In the genomic region with DNA sequence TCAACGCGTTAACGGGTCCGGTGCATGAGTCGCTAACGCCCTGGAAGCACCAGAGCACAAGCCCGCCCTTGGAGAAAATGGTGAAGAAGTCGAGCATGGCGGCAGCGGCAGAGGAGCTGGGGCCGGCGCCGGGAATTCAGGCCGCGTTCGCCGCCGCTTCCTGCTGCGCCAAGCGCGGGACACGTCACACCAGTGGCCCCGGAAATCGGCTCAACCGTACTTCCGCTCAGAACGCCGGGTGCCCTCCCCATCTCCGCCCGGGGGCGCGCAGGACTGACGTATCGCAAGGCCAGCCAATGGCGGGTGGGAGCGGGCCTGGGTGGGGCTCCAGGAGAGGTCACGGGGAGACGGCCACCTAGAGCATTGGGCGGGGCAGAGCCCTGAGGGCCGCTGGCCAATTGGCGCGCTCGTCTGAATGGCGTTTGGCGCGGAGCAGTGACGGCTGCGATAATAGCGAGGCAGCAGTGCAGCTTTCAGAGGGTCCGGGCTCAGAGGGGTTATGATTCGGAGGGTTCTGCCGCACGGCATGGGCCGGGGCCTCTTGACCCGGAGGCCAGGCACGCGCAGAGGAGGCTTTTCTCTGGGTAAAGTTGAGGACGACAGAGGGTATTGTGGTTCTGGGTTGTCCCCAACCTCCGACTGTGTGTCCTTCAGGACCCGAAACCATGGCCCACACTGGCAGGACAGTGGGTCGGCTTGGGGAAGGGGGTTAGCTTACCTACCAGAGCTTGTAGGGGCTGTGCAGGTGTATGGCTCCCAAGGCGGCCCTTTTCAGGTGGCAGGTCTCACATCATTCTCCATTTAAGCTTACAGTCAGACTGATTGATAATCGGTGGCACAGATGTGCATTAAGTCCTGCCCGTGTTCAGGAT, we compare ENCODE assay signal across 1 cellular context.
TF ChIP-seq lines count a peak whose summit lies in the region.

A gene (plus strand): TSS at position 447 of the 872 bp plus-strand sequence. CDS start 53 bp downstream, at position 500.
A gene with protein sequence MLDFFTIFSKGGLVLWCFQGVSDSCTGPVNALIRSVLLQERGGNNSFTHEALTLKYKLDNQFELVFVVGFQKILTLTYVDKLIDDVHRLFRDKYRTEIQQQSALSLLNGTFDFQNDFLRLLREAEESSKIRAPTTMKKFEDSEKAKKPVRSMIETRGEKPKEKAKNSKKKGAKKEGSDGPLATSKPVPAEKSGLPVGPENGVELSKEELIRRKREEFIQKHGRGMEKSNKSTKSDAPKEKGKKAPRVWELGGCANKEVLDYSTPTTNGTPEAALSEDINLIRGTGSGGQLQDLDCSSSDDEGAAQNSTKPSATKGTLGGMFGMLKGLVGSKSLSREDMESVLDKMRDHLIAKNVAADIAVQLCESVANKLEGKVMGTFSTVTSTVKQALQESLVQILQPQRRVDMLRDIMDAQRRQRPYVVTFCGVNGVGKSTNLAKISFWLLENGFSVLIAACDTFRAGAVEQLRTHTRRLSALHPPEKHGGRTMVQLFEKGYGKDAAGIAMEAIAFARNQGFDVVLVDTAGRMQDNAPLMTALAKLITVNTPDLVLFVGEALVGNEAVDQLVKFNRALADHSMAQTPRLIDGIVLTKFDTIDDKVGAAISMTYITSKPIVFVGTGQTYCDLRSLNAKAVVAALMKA (minus strand): TSS at position 188 of the 872 bp plus-strand sequence. CDS start 91 bp downstream, at position 97.

TF ChIP-seq in HepG2, 621 proteins besides CTCF, POLR2A, EP300 and RAD21 (continued from another document):
- TF ChIP-seq, protein P1, sequence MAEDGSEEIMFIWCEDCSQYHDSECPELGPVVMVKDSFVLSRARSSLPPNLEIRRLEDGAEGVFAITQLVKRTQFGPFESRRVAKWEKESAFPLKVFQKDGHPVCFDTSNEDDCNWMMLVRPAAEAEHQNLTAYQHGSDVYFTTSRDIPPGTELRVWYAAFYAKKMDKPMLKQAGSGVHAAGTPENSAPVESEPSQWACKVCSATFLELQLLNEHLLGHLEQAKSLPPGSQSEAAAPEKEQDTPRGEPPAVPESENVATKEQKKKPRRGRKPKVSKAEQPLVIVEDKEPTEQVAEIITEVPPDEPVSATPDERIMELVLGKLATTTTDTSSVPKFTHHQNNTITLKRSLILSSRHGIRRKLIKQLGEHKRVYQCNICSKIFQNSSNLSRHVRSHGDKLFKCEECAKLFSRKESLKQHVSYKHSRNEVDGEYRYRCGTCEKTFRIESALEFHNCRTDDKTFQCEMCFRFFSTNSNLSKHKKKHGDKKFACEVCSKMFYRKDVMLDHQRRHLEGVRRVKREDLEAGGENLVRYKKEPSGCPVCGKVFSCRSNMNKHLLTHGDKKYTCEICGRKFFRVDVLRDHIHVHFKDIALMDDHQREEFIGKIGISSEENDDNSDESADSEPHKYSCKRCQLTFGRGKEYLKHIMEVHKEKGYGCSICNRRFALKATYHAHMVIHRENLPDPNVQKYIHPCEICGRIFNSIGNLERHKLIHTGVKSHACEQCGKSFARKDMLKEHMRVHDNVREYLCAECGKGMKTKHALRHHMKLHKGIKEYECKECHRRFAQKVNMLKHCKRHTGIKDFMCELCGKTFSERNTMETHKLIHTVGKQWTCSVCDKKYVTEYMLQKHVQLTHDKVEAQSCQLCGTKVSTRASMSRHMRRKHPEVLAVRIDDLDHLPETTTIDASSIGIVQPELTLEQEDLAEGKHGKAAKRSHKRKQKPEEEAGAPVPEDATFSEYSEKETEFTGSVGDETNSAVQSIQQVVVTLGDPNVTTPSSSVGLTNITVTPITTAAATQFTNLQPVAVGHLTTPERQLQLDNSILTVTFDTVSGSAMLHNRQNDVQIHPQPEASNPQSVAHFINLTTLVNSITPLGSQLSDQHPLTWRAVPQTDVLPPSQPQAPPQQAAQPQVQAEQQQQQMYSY (CRISPR knock-in tag; IDR thresholded peaks at IDR 0.05), result peak; percentile 69; the same call in 1 of the 2 replicates
- TF ChIP-seq ZNF24 (IDR thresholded peaks at IDR 0.05), result no peak
- TF ChIP-seq THYN1 (CRISPR knock-in tag; IDR thresholded peaks at IDR 0.05; ENCODE audit: borderline replicate concordance, low read depth), result no peak
- no peak for TF ChIP-seq ZFYVE20 (CRISPR knock-in tag; IDR thresholded peaks at IDR 0.05; ENCODE audit: borderline replicate concordance, low read depth)
- TF ChIP-seq, protein P2, sequence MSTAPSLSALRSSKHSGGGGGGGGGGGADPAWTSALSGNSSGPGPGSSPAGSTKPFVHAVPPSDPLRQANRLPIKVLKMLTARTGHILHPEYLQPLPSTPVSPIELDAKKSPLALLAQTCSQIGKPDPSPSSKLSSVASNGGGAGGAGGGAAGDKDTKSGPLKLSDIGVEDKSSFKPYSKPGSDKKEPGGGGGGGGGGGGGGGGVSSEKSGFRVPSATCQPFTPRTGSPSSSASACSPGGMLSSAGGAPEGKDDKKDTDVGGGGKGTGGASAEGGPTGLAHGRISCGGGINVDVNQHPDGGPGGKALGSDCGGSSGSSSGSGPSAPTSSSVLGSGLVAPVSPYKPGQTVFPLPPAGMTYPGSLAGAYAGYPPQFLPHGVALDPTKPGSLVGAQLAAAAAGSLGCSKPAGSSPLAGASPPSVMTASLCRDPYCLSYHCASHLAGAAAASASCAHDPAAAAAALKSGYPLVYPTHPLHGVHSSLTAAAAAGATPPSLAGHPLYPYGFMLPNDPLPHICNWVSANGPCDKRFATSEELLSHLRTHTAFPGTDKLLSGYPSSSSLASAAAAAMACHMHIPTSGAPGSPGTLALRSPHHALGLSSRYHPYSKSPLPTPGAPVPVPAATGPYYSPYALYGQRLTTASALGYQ (CRISPR knock-in tag; IDR thresholded peaks at IDR 0.05), result no peak; the same call in 1 of the 2 replicates
- no peak for TF ChIP-seq ZNF747 (CRISPR knock-in tag; IDR thresholded peaks at IDR 0.05; ENCODE audit: borderline replicate concordance)
- peak; percentile 75; the same call in 1 of the 2 replicates for TF ChIP-seq ZNF331 (CRISPR knock-in tag; IDR thresholded peaks at IDR 0.05)
- TF ChIP-seq ZNF543 (CRISPR knock-in tag; IDR thresholded peaks at IDR 0.05), result peak; percentile 91; the same call in 1 of the 2 replicates
